Comparison of ENCODE assay signal across 1 cellular context in the genomic region with DNA sequence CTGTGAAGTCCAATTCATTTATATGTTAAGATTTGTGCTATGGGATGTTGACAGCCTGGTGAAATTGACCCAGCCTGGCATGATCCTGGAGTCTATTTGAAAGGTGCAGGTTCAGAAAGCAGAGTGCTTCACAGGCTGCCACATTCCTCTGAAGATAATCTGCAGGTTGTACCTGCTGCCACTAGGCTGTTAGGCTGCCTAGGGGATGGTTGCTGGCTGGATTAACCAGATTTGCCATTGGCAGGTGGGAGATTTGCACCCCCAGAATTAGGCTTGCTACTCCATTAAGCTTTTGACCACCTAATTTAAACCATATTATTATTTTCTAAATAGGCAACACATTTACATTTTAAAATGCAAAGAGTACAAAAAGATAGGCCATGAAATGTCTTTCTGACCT.
TF ChIP-seq lines count a peak whose summit lies in the region.

No MANE protein-coding gene starts in this region.

TF ChIP-seq in H1, 55 proteins besides CTCF, POLR2A, EP300 and RAD21 (continued from another document):
- no peak for TF ChIP-seq BACH1 (IDR thresholded peaks at IDR 0.05; ENCODE audit: low read length)
- no peak for TF ChIP-seq SP4 (IDR thresholded peaks at IDR 0.05; ENCODE audit: low read length)
- no peak for TF ChIP-seq TAF7 (optimal IDR thresholded peaks at IDR 0.05; ENCODE audit: borderline replicate concordance, low read depth, low read length)
- TF ChIP-seq SP1 (IDR thresholded peaks at IDR 0.05; ENCODE audit: low read depth, low read length) = no peak
- no peak for TF ChIP-seq SIN3A (conservative IDR thresholded peaks at IDR 0.05 in 1 of 2, IDR thresholded peaks at IDR 0.05 in 1 of 2; ENCODE audit: low read depth in 1 of 2, low read length in 2 of 2)
- no peak for TF ChIP-seq GTF2F1 (IDR thresholded peaks at IDR 0.05; ENCODE audit: borderline replicate concordance, low read depth, low read length)
- TF ChIP-seq RNF2 (IDR thresholded peaks at IDR 0.05; ENCODE audit: borderline replicate concordance, low read depth, low read length, missing control alignments, poor library complexity, severe bottlenecking) = no peak
- TF ChIP-seq MAFK (IDR thresholded peaks at IDR 0.05; ENCODE audit: low read depth, low read length) = no peak
- TF ChIP-seq TBP (IDR thresholded peaks at IDR 0.05; ENCODE audit: low read depth, low read length) = no peak
- TF ChIP-seq ASH2L (IDR thresholded peaks at IDR 0.05; ENCODE audit: low read length) = no peak
- TF ChIP-seq FOSL1 (IDR thresholded peaks at IDR 0.05; ENCODE audit: insufficient read depth, low read depth, low read length) = no peak
